15 cellular contexts compared by ENCODE assay signal in genomic region chr17:50956409-50956749, GRCh38.
DNase-seq lines count a peak whose midpoint lies in the region; ATAC-seq and TF ChIP-seq lines count a peak whose summit lies in the region.
"Had no signal": no experiment of that assay in that cellular context is flagged by ENCODE, and none has a peak within 500 bp of the region (broad histone marks: within the 10 kb centered on the region; RNA-seq: fewer than 3 reads in every experiment).

No MANE protein-coding gene starts in this region.

- no peak for TF ChIP-seq CTCF in ascending aorta (IDR thresholded peaks at IDR 0.05)
- no peak for TF ChIP-seq CTCF in osteocyte (IDR thresholded peaks at IDR 0.05)
- TF ChIP-seq CTCF in tibial nerve (IDR thresholded peaks at IDR 0.05): no peak

- no peak for DNase-seq in activated CD4-positive, alpha-beta memory T cell treated with anti-CD3 and anti-CD28 coated beads for 36 hours
- DNase-seq in activated CD4-positive, alpha-beta memory T cell treated with anti-CD3 and anti-CD28 coated beads, Interleukin-2, amount 10 ng/mL, durations not matched to agents 7 days and 5 days: no peak
- DNase-seq in ascending aorta (ENCODE audit: low spot score in 2 of 2) (peak in 1 of 2 donors; percentile 50), osteocyte (ENCODE audit: extremely low spot score, unreplicated experiment) (peak; percentile 66), tibial nerve (ENCODE audit: low spot score in 2 of 2) (no peak), NCI-H748 (lab: John Stamatoyannopoulos, UW; ENCODE audit: unreplicated experiment) (no peak)
- DNase-seq in activated T-cell treated with anti-CD3 and anti-CD28 coated beads, Interleukin-2, amount 50 U/mL, for 48 hours: no peak
- DNase-seq: 8988T, DMS 273 treated with DMSO at 0.1 percent for 48 hours, SIG-M5 had no signal

- H3K9me3 Mint-ChIP-seq in activated CD4-positive, alpha-beta memory T cell treated with anti-CD3 and anti-CD28 coated beads for 36 hours: no peaks in the 10 kb centered on the region
- H3K9me3 Mint-ChIP-seq in activated CD4-positive, alpha-beta memory T cell treated with anti-CD3 and anti-CD28 coated beads, Interleukin-2, amount 10 ng/mL, durations not matched to agents 7 days and 5 days: no peaks in the 10 kb centered on the region
- no peaks in the 10 kb centered on the region for H3K9me3 Mint-ChIP-seq in osteocyte (ENCODE audit: unreplicated experiment)
- H3K9me3 Mint-ChIP-seq: neural crest cell; stimulated activated naive CD8-positive, alpha-beta T cell treated with anti-CD3 and anti-CD28 coated beads, Interleukin-15, amount 100 ng/mL, for 72 hours; T-helper 1 cell treated with Interleukin-12 subunit alpha and Interleukin-12 subunit beta and Interleukin-4 antibody, amounts not matched to agents 30 μg/mL and 1 μg/mL, for 36 hours had no signal

- no peaks in the 10 kb centered on the region for H3K27me3 Mint-ChIP-seq in activated CD4-positive, alpha-beta memory T cell treated with anti-CD3 and anti-CD28 coated beads for 36 hours
- no peaks in the 10 kb centered on the region for H3K27me3 Mint-ChIP-seq in activated CD4-positive, alpha-beta memory T cell treated with anti-CD3 and anti-CD28 coated beads, Interleukin-2, amount 10 ng/mL, durations not matched to agents 7 days and 5 days
- no peaks in the 10 kb centered on the region for H3K27me3 Mint-ChIP-seq in osteocyte (ENCODE audit: unreplicated experiment)

- TF ChIP-seq POLR2A in tibial nerve (IDR thresholded peaks at IDR 0.05): no peak

- no peak for TF ChIP-seq EP300 in tibial nerve (IDR thresholded peaks at IDR 0.05)

- CTCF ChIA-PET in activated CD4-positive, alpha-beta memory T cell treated with anti-CD3 and anti-CD28 coated beads for 36 hours (lab: Charles Lee): interaction anchor here (0.6 to 12.9 kb wide), 17 partner anchors 8 to 217 kb away, joined by 3 to 153 read pairs (median 5); partner anchors contain the start of gene TOB1
- CTCF ChIA-PET in activated CD4-positive, alpha-beta memory T cell treated with anti-CD3 and anti-CD28 coated beads, Interleukin-2, amount 10 ng/mL, durations not matched to agents 7 days and 5 days (lab: Charles Lee): interaction anchor here (0.6 to 12.6 kb wide), 20 partner anchors 8 to 188 kb away, joined by 3 to 189 read pairs (median 4); partner anchors contain the start of gene TOB1

- H3K4me3 ChIP-seq in ascending aorta: no peak overlapping the region
- H3K4me3 ChIP-seq in tibial nerve: no peak overlapping the region
- H3K4me3 ChIP-seq: GM12878 had no signal

- H3K4me1 ChIP-seq in ascending aorta (peaks cover 0 to 7% of the 10 kb centered on the region in 2 donors), tibial nerve (peaks cover 0 to 45% (median 22%) of the 10 kb centered on the region in 4 donors)

- no peak for ATAC-seq in GM21390 (IDR thresholded peaks at IDR 0.05; ENCODE audit: unreplicated experiment)

- peaks cover 2% of the 10 kb centered on the region for H3K4me1 Mint-ChIP-seq in activated CD4-positive, alpha-beta memory T cell treated with anti-CD3 and anti-CD28 coated beads for 36 hours (ENCODE audit: low read depth)
- peaks cover 15% of the 10 kb centered on the region for H3K4me1 Mint-ChIP-seq in activated CD4-positive, alpha-beta memory T cell treated with anti-CD3 and anti-CD28 coated beads, Interleukin-2, amount 10 ng/mL, durations not matched to agents 7 days and 5 days
- peaks cover 29% of the 10 kb centered on the region for H3K4me1 Mint-ChIP-seq in osteocyte (ENCODE audit: unreplicated experiment)

- peak overlapping the region; percentile 44 for H3K27ac Mint-ChIP-seq in activated CD4-positive, alpha-beta memory T cell treated with anti-CD3 and anti-CD28 coated beads for 36 hours
- H3K27ac Mint-ChIP-seq in activated CD4-positive, alpha-beta memory T cell treated with anti-CD3 and anti-CD28 coated beads, Interleukin-2, amount 10 ng/mL, durations not matched to agents 7 days and 5 days: no peak overlapping the region
- H3K27ac Mint-ChIP-seq in osteocyte (ENCODE audit: unreplicated experiment): no peak overlapping the region

- H3K27ac ChIP-seq in ascending aorta (peak overlapping the region; percentile 12 to 24), tibial nerve (peak overlapping the region; percentile 26 to 79 (median 48))

- H3K36me3 ChIP-seq in ascending aorta: peaks cover 4 to 13% of the 10 kb centered on the region in 2 donors
- H3K36me3 ChIP-seq in tibial nerve: peaks cover 0 to 7% (median 0%) of the 10 kb centered on the region in 3 donors

- WGBS in tibial nerve, 2 donors: 90 to 94% methylated on average over 4 of the region's 4 CpGs

- no peak overlapping the region for H3K4me3 Mint-ChIP-seq in activated CD4-positive, alpha-beta memory T cell treated with anti-CD3 and anti-CD28 coated beads for 36 hours
- H3K4me3 Mint-ChIP-seq in activated CD4-positive, alpha-beta memory T cell treated with anti-CD3 and anti-CD28 coated beads, Interleukin-2, amount 10 ng/mL, durations not matched to agents 7 days and 5 days: no peak overlapping the region
- no peak overlapping the region for H3K4me3 Mint-ChIP-seq in osteocyte (ENCODE audit: unreplicated experiment)
- H3K4me3 Mint-ChIP-seq: stimulated activated naive CD8-positive, alpha-beta T cell treated with anti-CD3 and anti-CD28 coated beads, Interleukin-15, amount 100 ng/mL, for 72 hours; T-helper 1 cell treated with Interleukin-12 subunit alpha and Interleukin-12 subunit beta and Interleukin-4 antibody, amounts not matched to agents 30 μg/mL and 1 μg/mL, for 36 hours had no signal

- H3K27me3 ChIP-seq in ascending aorta (no peaks in the 10 kb centered on the region), tibial nerve (no peaks in the 10 kb centered on the region)

- POLR2A ChIA-PET in activated CD4-positive, alpha-beta memory T cell treated with anti-CD3 and anti-CD28 coated beads for 36 hours (lab: Charles Lee): interaction anchor here (1.0 kb wide), 1 partner anchor 90 kb away, joined by 3 read pairs; the partner anchor contains the start of gene TOB1
- POLR2A ChIA-PET in activated CD4-positive, alpha-beta memory T cell treated with anti-CD3 and anti-CD28 coated beads, Interleukin-2, amount 10 ng/mL, durations not matched to agents 7 days and 5 days (lab: Charles Lee): interaction anchor here (1.0 to 20.3 kb wide), 8 partner anchors 9 to 173 kb away, joined by 3 to 457 read pairs (median 3); partner anchors contain the start of gene TOB1

- intact Hi-C loops in activated CD4-positive, alpha-beta memory T cell treated with anti-CD3 and anti-CD28 coated beads for 36 hours (cut with micrococcal nuclease): loop anchor here (1.0 to 10.0 kb wide), 3 partner anchors 104 to 412 kb away; partner anchors contain the start of gene SPATA20
- intact Hi-C loops in ascending aorta (cut with DNase I): loop anchor here (2.0 kb wide), 1 partner anchor 174 kb away; no protein-coding TSS in a partner anchor

- no peaks in the 10 kb centered on the region for H3K36me3 Mint-ChIP-seq in activated CD4-positive, alpha-beta memory T cell treated with anti-CD3 and anti-CD28 coated beads for 36 hours
- H3K36me3 Mint-ChIP-seq in activated CD4-positive, alpha-beta memory T cell treated with anti-CD3 and anti-CD28 coated beads, Interleukin-2, amount 10 ng/mL, durations not matched to agents 7 days and 5 days (ENCODE audit: low read depth): no peaks in the 10 kb centered on the region
- H3K36me3 Mint-ChIP-seq in osteocyte (ENCODE audit: unreplicated experiment): no peaks in the 10 kb centered on the region

- no peaks in the 10 kb centered on the region for H3K9me3 ChIP-seq in ascending aorta
- no peaks in the 10 kb centered on the region for H3K9me3 ChIP-seq in tibial nerve
